Comparison of ENCODE assay signal across 24 cellular contexts in genomic region chr18:13237073-13237472, GRCh38. TPM values are rescaled to one million over a fixed set of nuclear protein-coding genes. Genes with fewer than 3 reads are reported as not detected.
DNase-seq lines count a peak whose midpoint lies in the region; ATAC-seq and TF ChIP-seq lines count a peak whose summit lies in the region.
"Had no signal": no experiment of that assay in that cellular context is flagged by ENCODE, and none has a peak within 500 bp of the region (broad histone marks: within the 10 kb centered on the region; RNA-seq: fewer than 3 reads in every experiment).

No MANE protein-coding gene starts in this region.

- H3K4me1 Mint-ChIP-seq in CD14-positive monocyte, result no peaks in the 10 kb centered on the region

- H4K12ac ChIP-seq in trophoblast cell (ENCODE audit: low read depth, low read length), result no peak overlapping the region

- no peak overlapping the region for H3K4me3 Mint-ChIP-seq in CD14-positive monocyte
- H3K4me3 Mint-ChIP-seq: CD4-positive, alpha-beta T cell; GM23338 had no signal

- no peak for TF ChIP-seq CTCF in esophagus muscularis mucosa (IDR thresholded peaks at IDR 0.05)
- TF ChIP-seq CTCF in CD14-positive monocyte (IDR thresholded peaks at IDR 0.05), result no peak

- H3K4me3 ChIP-seq in BLaER1, result no peak overlapping the region
- H3K4me3 ChIP-seq in esophagus muscularis mucosa, result no peak overlapping the region
- peak overlapping the region; percentile 12 for H3K4me3 ChIP-seq in trophoblast cell (ENCODE audit: low read depth, low read length)
- H3K4me3 ChIP-seq: GM23338, Peyer's patch had no signal

- H3K27me3 ChIP-seq in BLaER1 (no peaks in the 10 kb centered on the region), esophagus muscularis mucosa (no peaks in the 10 kb centered on the region), trophoblast cell (ENCODE audit: insufficient read depth, low read length) (no peaks in the 10 kb centered on the region)
- H3K27me3 ChIP-seq: Peyer's patch had no signal

- no peak for TF ChIP-seq POLR2A in esophagus muscularis mucosa (IDR thresholded peaks at IDR 0.05; ENCODE audit: low read depth)

- H3K27ac ChIP-seq in BLaER1 (peak overlapping the region; percentile 45; the same call in 1 of the 2 replicates), esophagus muscularis mucosa (replicated peaks in 1 of 4) (peak overlapping the region; percentile 69 to 82 (median 76)), trophoblast cell (ENCODE audit: low read depth, low read length) (no peak overlapping the region)
- H3K27ac ChIP-seq: Peyer's patch had no signal

- H3K4ac ChIP-seq in trophoblast cell (ENCODE audit: low read depth, low read length), result no peak overlapping the region

- H3K4me2 ChIP-seq in BLaER1 (peak overlapping the region; percentile 82), trophoblast cell (ENCODE audit: low read length) (no peak overlapping the region)
- H3K4me2 ChIP-seq: GM23338 had no signal

- no peak overlapping the region for H2BK120ac ChIP-seq in trophoblast cell (ENCODE audit: insufficient read depth, low read length, poor library complexity)

- H3K23ac ChIP-seq in trophoblast cell (ENCODE audit: low read length), result no peak overlapping the region

- no peak overlapping the region for H2AFZ ChIP-seq in trophoblast cell (ENCODE audit: insufficient read depth, low read length, poor library complexity)
- H2AFZ ChIP-seq: GM23338 had no signal

- H3K4me1 ChIP-seq in BLaER1, result peaks cover 92% of the 10 kb centered on the region
- peaks cover 40 to 83% (median 61%) of the 10 kb centered on the region in 4 donors for H3K4me1 ChIP-seq in esophagus muscularis mucosa
- H3K4me1 ChIP-seq in trophoblast cell (ENCODE audit: control insufficient read depth in 1 of 2, insufficient read depth in 2 of 2, low read length in 2 of 2), result peaks cover 3 to 8% of the 10 kb centered on the region in 2 experiments

- H3K79me1 ChIP-seq in trophoblast cell (ENCODE audit: low read length), result peaks cover 2% of the 10 kb centered on the region

- H2BK5ac ChIP-seq in trophoblast cell (ENCODE audit: low read depth, low read length, poor library complexity), result no peak overlapping the region

- no peak overlapping the region for H2AK5ac ChIP-seq in trophoblast cell (ENCODE audit: low read length)

- H4K91ac ChIP-seq in trophoblast cell (ENCODE audit: low read depth, low read length), result no peak overlapping the region

- H3K9ac ChIP-seq in BLaER1 (no peak overlapping the region), trophoblast cell (ENCODE audit: low read length) (no peak overlapping the region)

- ATAC-seq in HG02678 (IDR thresholded peaks at IDR 0.05; ENCODE audit: unreplicated experiment), result no peak
- no peak for ATAC-seq in activated CD4-positive, CD25-positive, alpha-beta regulatory T cell treated with anti-CD3 and anti-CD28 coated beads, Interleukin-2, amount 50 U/mL, for 24 hours
- ATAC-seq: GM23338, HCT116, Right ventricle myocardium inferior had no signal

- H4K20me1 ChIP-seq in BLaER1, result peaks cover 100% of the 10 kb centered on the region

- WGBS in esophagus muscularis mucosa, result 88% methylated on average over 6 of the region's 7 CpGs
- no CpG with 5 or more reads among the region's 7 CpGs for WGBS in trophoblast cell (ENCODE audit: extremely low coverage, insufficient coverage, insufficient read length)

- H3K9me3 Mint-ChIP-seq in CD14-positive monocyte, result peaks cover 0 to 1% (median 0%) of the 10 kb centered on the region in 7 donors
- H3K9me3 Mint-ChIP-seq: CD4-positive, alpha-beta T cell; GM23338 had no signal

- peak overlapping the region in 1 of 7 donors; percentile 40 for H3K27ac Mint-ChIP-seq in CD14-positive monocyte
- H3K27ac Mint-ChIP-seq: CD4-positive, alpha-beta T cell; GM23338 had no signal

- no peak overlapping the region for H3K18ac ChIP-seq in trophoblast cell (ENCODE audit: low read length)

- H4K8ac ChIP-seq in trophoblast cell (ENCODE audit: low read depth, low read length), result no peak overlapping the region

- no peak overlapping the region for H3K14ac ChIP-seq in trophoblast cell (ENCODE audit: low read length)

- DNase-seq in activated CD8-positive, alpha-beta memory T cell treated with anti-CD3 and anti-CD28 coated beads for 24 hours, result peak; percentile 47
- no peak for DNase-seq in activated CD8-positive, alpha-beta memory T cell treated with anti-CD3 and anti-CD28 coated beads, Interleukin-2, amount 50 U/mL, for 4 hours
- DNase-seq in esophagus muscularis mucosa (ENCODE audit: extremely low spot score), result no peak
- no peak for DNase-seq in trophoblast cell
- DNase-seq in CD14-positive monocyte (ENCODE audit: low spot score), result no peak
- DNase-seq: 8988T; Calu3; CD4-positive, alpha-beta T cell; DMS53; EL; KG1; NCI-H1694 treated with DMSO at 0.1 percent for 48 hours; NCI-H2107; NCI-H510A; NCI-H748 treated with DMSO at 0.1 percent for 48 hours; NK-92 treated with Interleukin-12 subunit alpha and Interleukin-12 subunit beta, amount 100 ng/mL, for 24 hours had no signal

- no peaks in the 10 kb centered on the region for H3K36me3 Mint-ChIP-seq in CD14-positive monocyte

- TF ChIP-seq EP300 in esophagus muscularis mucosa (IDR thresholded peaks at IDR 0.05), result no peak

- 0 out of 2 replicates have a peak, but pooled peaks cover 5% of the 10 kb centered on the region for H3K9me3 ChIP-seq in BLaER1
- no peaks in the 10 kb centered on the region for H3K9me3 ChIP-seq in esophagus muscularis mucosa
- H3K9me3 ChIP-seq in trophoblast cell (ENCODE audit: insufficient read depth, low read depth, low read length), result peaks cover 4% of the 10 kb centered on the region
- H3K9me3 ChIP-seq: Peyer's patch had no signal

- no peaks in the 10 kb centered on the region for H3K27me3 Mint-ChIP-seq in CD14-positive monocyte (ENCODE audit: low read depth in 3 of 3)
- H3K27me3 Mint-ChIP-seq: CD4-positive, alpha-beta T cell had no signal

- H3K36me3 ChIP-seq in BLaER1 (peaks cover 35% of the 10 kb centered on the region), esophagus muscularis mucosa (peaks cover 0 to 3% (median 0%) of the 10 kb centered on the region in 4 donors), trophoblast cell (ENCODE audit: control insufficient read depth in 1 of 2, insufficient read depth in 2 of 2, low read length in 2 of 2) (peaks cover 0 to 3% of the 10 kb centered on the region in 2 experiments)
- H3K36me3 ChIP-seq: Peyer's patch had no signal

- no peak overlapping the region for H2BK12ac ChIP-seq in trophoblast cell (ENCODE audit: low read length)

- intact Hi-C loops in esophagus muscularis mucosa (cut with DNase I), result no loop called here
- intact Hi-C loops in CD14-positive monocyte (cut with micrococcal nuclease), result no loop called here

- H3K79me2 ChIP-seq in trophoblast cell (ENCODE audit: control insufficient read depth, insufficient read depth, low read length, poor library complexity), result no peaks in the 10 kb centered on the region

RNA-seq across cellular contexts. Expression of gene LDLRAD4, which starts 18.5 kb away (rescaled TPM):
- 10 to 100 TPM; 20.4 to 40.4 (median 35.3) TPM for total RNA-seq in esophagus muscularis mucosa
- 6.9 and 7.5 TPM in 2 replicates for polyA plus RNA-seq in trophoblast cell (2013)
- polyA plus RNA-seq in CD14-positive monocyte, result 10 to 100 TPM; 13.5 to 13.8 TPM
- polyA plus RNA-seq: AG04450 had no signal
